11 cellular contexts compared by ENCODE assay signal in genomic region chr2:77521931-77522470, GRCh38. TPM values are rescaled to one million over a fixed set of nuclear protein-coding genes. Genes with fewer than 3 reads are reported as not detected.
A peak's percentile ranks its signal among the peaks of the same experiment; 100 is the strongest.
DNase-seq lines count a peak whose midpoint lies in the region; ATAC-seq and TF ChIP-seq lines count a peak whose summit lies in the region.
"Had no signal": no experiment of that assay in that cellular context is flagged by ENCODE, and none has a peak within 500 bp of the region (broad histone marks: within the 10 kb centered on the region; RNA-seq: fewer than 3 reads in every experiment).

Gene LRRTM4, minus strand, starts transcription at chr2:77522376.

- peak; percentile 4 to 77 (median 40) for DNase-seq in NCI-H1417 (lab: John Stamatoyannopoulos, UW)
- DNase-seq in NCI-H1417 treated with DMSO at 0.1 percent for 48 hours (lab: John Stamatoyannopoulos, UW), result no peak
- peak; percentile 47 for DNase-seq in hepatocyte (ENCODE audit: low spot score)
- DNase-seq in stromal cell of bone marrow (ENCODE audit: low read depth), result peak; percentile 6
- DNase-seq in epidermal melanocyte (ENCODE audit: insufficient read length, low spot score), result no peak
- DNase-seq: activated naive CD4-positive, alpha-beta T cell treated with anti-CD3 and anti-CD28 coated beads, Interleukin-2, amount 50 U/mL, for 16 hours; immature natural killer cell had no signal

- H3K4me3 ChIP-seq in SU-DHL-6 (ENCODE audit: insufficient read depth, low read length, poor library complexity, severe bottlenecking) (peak within 1 kb of the TSS; percentile 22), hepatocyte (no peak within 1 kb of the TSS)
- H3K4me3 ChIP-seq: A549 had no signal

- ATAC-seq in HG02884 (IDR thresholded peaks at IDR 0.05; ENCODE audit: unreplicated experiment) (no peak), HG03354 (IDR thresholded peaks at IDR 0.05; ENCODE audit: poor library complexity, severe bottlenecking, unreplicated experiment) (no peak)
- ATAC-seq: A549 had no signal

- H3K36me3 ChIP-seq in SU-DHL-6 (ENCODE audit: low read length), result no peaks in the 10 kb centered on the region
- no peaks in the 10 kb centered on the region for H3K36me3 ChIP-seq in hepatocyte (replicated peaks; ENCODE audit: insufficient read depth, low read depth)

- H3K9ac ChIP-seq in SU-DHL-6 (ENCODE audit: low read length), result peak within 1 kb of the TSS; percentile 15; the same call in 1 of the 2 replicates

- TF ChIP-seq CTCF in SU-DHL-6 (IDR thresholded peaks at IDR 0.05; ENCODE audit: insufficient read depth, low read length, poor library complexity, severe bottlenecking) (peak; percentile 23), hepatocyte (IDR thresholded peaks at IDR 0.05; ENCODE audit: poor library complexity) (peak; percentile 45)

- no peaks in the 10 kb centered on the region for H3K4me1 ChIP-seq in hepatocyte (ENCODE audit: insufficient read depth)
- H3K4me1 ChIP-seq: A549 had no signal

- H3K27ac ChIP-seq in SU-DHL-6 (ENCODE audit: low read depth, low read length) (no peak within 1 kb of the TSS), hepatocyte (no peak within 1 kb of the TSS)
- H3K27ac ChIP-seq: A549 had no signal

- no peaks in the 10 kb centered on the region for H3F3A ChIP-seq in SU-DHL-6 (ENCODE audit: insufficient read depth)

- H3K79me2 ChIP-seq in SU-DHL-6 (ENCODE audit: insufficient read depth, low read length), result no peaks in the 10 kb centered on the region
- H3K79me2 ChIP-seq in hepatocyte, result no peaks in the 10 kb centered on the region

- H4K20me1 ChIP-seq in SU-DHL-6 (ENCODE audit: low read depth, low read length) (no peaks in the 10 kb centered on the region), hepatocyte (ENCODE audit: insufficient read depth, poor library complexity, severe bottlenecking) (no peaks in the 10 kb centered on the region)

- H3K4me2 ChIP-seq in SU-DHL-6 (ENCODE audit: low read depth, low read length, poor library complexity, severe bottlenecking) (peak within 1 kb of the TSS; percentile 37), hepatocyte (peak within 1 kb of the TSS; percentile 69)
- H3K4me2 ChIP-seq: A549 had no signal

- H2AFZ ChIP-seq in SU-DHL-6 (ENCODE audit: low read depth, low read length, severe bottlenecking) (no peak within 1 kb of the TSS), hepatocyte (peak within 1 kb of the TSS; percentile 12)

- 15% methylated on average over 4 of the region's 4 CpGs for WGBS in hepatocyte (ENCODE audit: low lambda C conversion rate, missing lambda C conversion rate)

- H3K9me3 ChIP-seq in SU-DHL-6 (ENCODE audit: insufficient read depth, low read length) (no peaks in the 10 kb centered on the region), hepatocyte (ENCODE audit: low read depth) (no peaks in the 10 kb centered on the region)

- no peaks in the 10 kb centered on the region for H3K27me3 ChIP-seq in SU-DHL-6 (ENCODE audit: low read length)
- no peaks in the 10 kb centered on the region for H3K27me3 ChIP-seq in hepatocyte

- H3K9me2 ChIP-seq in SU-DHL-6 (replicated peaks; ENCODE audit: insufficient read depth, low read length) (no peaks in the 10 kb centered on the region), hepatocyte (replicated peaks; ENCODE audit: insufficient read depth) (no peaks in the 10 kb centered on the region)

RNA-seq across cellular contexts. Expression of gene LRRTM4, which starts in this region (rescaled TPM):
- 3.5 and 6.5 TPM in 2 replicates for total RNA-seq in hepatocyte
- polyA plus RNA-seq in hepatocyte, result 0.23 and 0.44 TPM in 2 replicates
- polyA plus RNA-seq: immature natural killer cell had no signal

Comparison
In these comparisons a context has a peak if more than half of its experiments do, and no peak if none do; other contexts are left out.
1. DNase-seq: peak in NCI-H1417 (3 of 3), hepatocyte (single experiment) and stromal cell of bone marrow (single experiment); none in NCI-H1417 treated with DMSO at 0.1 percent for 48 hours (single experiment) and epidermal melanocyte (single experiment).